1 cellular context compared by ENCODE assay signal in genomic region chr5:107651326-107651725, GRCh38.
TF ChIP-seq lines count a peak whose summit lies in the region.

No MANE protein-coding gene starts in this region.

TF ChIP-seq in H1, 55 proteins besides CTCF, POLR2A, EP300 and RAD21 (continued from another document):
- no peak for TF ChIP-seq CHD7 (IDR thresholded peaks at IDR 0.05; ENCODE audit: insufficient replicate concordance, low read length)
- TF ChIP-seq RNF2 (IDR thresholded peaks at IDR 0.05; ENCODE audit: borderline replicate concordance, low read depth, low read length, missing control alignments, poor library complexity, severe bottlenecking) = no peak
- TF ChIP-seq MAFK (IDR thresholded peaks at IDR 0.05; ENCODE audit: low read depth, low read length) = no peak
- TF ChIP-seq YY1 (IDR thresholded peaks at IDR 0.05; ENCODE audit: low read depth, low read length) = no peak
- no peak for TF ChIP-seq SRF (IDR thresholded peaks at IDR 0.05; ENCODE audit: low read depth, low read length)
- TF ChIP-seq SP4 (IDR thresholded peaks at IDR 0.05; ENCODE audit: low read length) = no peak
- TF ChIP-seq MAX (IDR thresholded peaks at IDR 0.05) = no peak
- no peak for TF ChIP-seq CBX8 (IDR thresholded peaks at IDR 0.05; ENCODE audit: borderline replicate concordance, low read depth, low read length)
- TF ChIP-seq JUND (IDR thresholded peaks at IDR 0.05; ENCODE audit: low read length) = no peak
- TF ChIP-seq ASH2L (IDR thresholded peaks at IDR 0.05; ENCODE audit: low read length) = no peak
- no peak for TF ChIP-seq SP2 (IDR thresholded peaks at IDR 0.05; ENCODE audit: low read length)
- TF ChIP-seq TAF1 (IDR thresholded peaks at IDR 0.05; ENCODE audit: low read depth, low read length) = no peak
- TF ChIP-seq PHF8 (conservative IDR thresholded peaks at IDR 0.05; ENCODE audit: low read depth, low read length) = no peak
- TF ChIP-seq BCL11A (IDR thresholded peaks at IDR 0.05; ENCODE audit: low read depth in 2 of 2, low read length in 2 of 2) = no peak
- TF ChIP-seq NANOG (IDR thresholded peaks at IDR 0.05; ENCODE audit: insufficient read depth, low read depth, low read length, poor library complexity, severe bottlenecking) = no peak
- no peak for TF ChIP-seq KDM1A (IDR thresholded peaks at IDR 0.05; ENCODE audit: borderline replicate concordance, low read length)
TF ChIP-seq in H1: peak in this region for 0.
